ENCODE assay signal across 21 cellular contexts in genomic region chr3:63513801-63514200, GRCh38.
DNase-seq lines count a peak whose midpoint lies in the region.
"Had no signal": no experiment of that assay in that cellular context is flagged by ENCODE, and none has a peak within 500 bp of the region (broad histone marks: within the 10 kb centered on the region; RNA-seq: fewer than 3 reads in every experiment).

No MANE protein-coding gene starts in this region.

- DNase-seq in NCI-H748 (lab: John Stamatoyannopoulos, UW; ENCODE audit: unreplicated experiment): peak; percentile 38
- no peak for DNase-seq in NCI-H748 treated with DMSO at 0.1 percent for 48 hours (lab: John Stamatoyannopoulos, UW)
- DNase-seq: 8988T; ACHN; AML-193; BE2C; C1 segment of cervical spinal cord; Caco-2; Calu3; CD4-positive, alpha-beta memory T cell; CD4-positive, alpha-beta T cell; CD4-positive, CD25-positive, alpha-beta regulatory T cell; CD8-positive, alpha-beta memory T cell; CD8-positive, alpha-beta T cell; COR-L47; DMS 273 treated with DMSO at 0.1 percent for 48 hours; DMS153; DMS79; DMS79 treated with DMSO at 0.1 percent for 48 hours; DND-41; EL had no signal
